ENCODE assay signal across 8 cellular contexts in genomic region chr9:34047864-34048729, GRCh38. TPM values are rescaled to one million over a fixed set of nuclear protein-coding genes. Genes with fewer than 3 reads are reported as not detected.
A peak's percentile ranks its signal among the peaks of the same experiment; 100 is the strongest.
DNase-seq lines count a peak whose midpoint lies in the region; ATAC-seq and TF ChIP-seq lines count a peak whose summit lies in the region.

No MANE protein-coding gene starts in this region.

- H3F3A ChIP-seq in SU-DHL-6 (ENCODE audit: insufficient read depth): no peaks in the 10 kb centered on the region

- H3K27ac Mint-ChIP-seq in Caco-2 (ENCODE audit: unreplicated experiment): peak overlapping the region; percentile 100

- H3K9me3 ChIP-seq in Caco-2 (no peaks in the 10 kb centered on the region), HUES64 (ENCODE audit: insufficient read depth, low read depth, low read length) (no peaks in the 10 kb centered on the region), SU-DHL-6 (ENCODE audit: insufficient read depth, low read length) (no peaks in the 10 kb centered on the region), iPS-18c (ENCODE audit: control insufficient read depth, insufficient read depth, low read length) (no peaks in the 10 kb centered on the region)

- H3K4me1 ChIP-seq in Caco-2 (peaks cover 18% of the 10 kb centered on the region), HUES64 (ENCODE audit: insufficient read depth, low read length) (peaks cover 23% of the 10 kb centered on the region)

- H2AFZ ChIP-seq in SU-DHL-6 (ENCODE audit: low read depth, low read length, severe bottlenecking): no peak overlapping the region

- DNase-seq in Caco-2: peak; percentile 69 to 77
- peak; percentile 56 for DNase-seq in stimulated activated CD4-positive, alpha-beta T cell treated with anti-CD3 and anti-CD28 coated beads, Interleukin-12 subunit alpha, Interleukin-12 subunit beta, amount 100 ng/mL, for 4 hours
- DNase-seq in DMS114 treated with DMSO at 0.1 percent for 48 hours (lab: John Stamatoyannopoulos, UW; ENCODE audit: unreplicated experiment): no peak

- H3K79me2 ChIP-seq in SU-DHL-6 (ENCODE audit: insufficient read depth, low read length): peaks cover 55% of the 10 kb centered on the region

- intact Hi-C loops in Caco-2 (cut with micrococcal nuclease; ENCODE audit: unreplicated experiment): loop anchor here (5.0 kb wide), 1 partner anchor 329 kb away; the partner anchor contains the start of gene MYORG

- H3K4me1 Mint-ChIP-seq in Caco-2 (ENCODE audit: low read depth, unreplicated experiment): peaks cover 17% of the 10 kb centered on the region

- peak overlapping the region; percentile 99 for H3K4me3 ChIP-seq in Caco-2 (ENCODE audit: low read depth, low read length)
- H3K4me3 ChIP-seq in HUES64 (ENCODE audit: low read length): peak overlapping the region; percentile 92
- peak overlapping the region; percentile 67 for H3K4me3 ChIP-seq in SU-DHL-6 (ENCODE audit: insufficient read depth, low read length, poor library complexity, severe bottlenecking)
- peak overlapping the region; percentile 83 for H3K4me3 ChIP-seq in iPS-18c (ENCODE audit: insufficient read depth, low read depth, low read length)

- H3K27ac ChIP-seq in HUES64 (ENCODE audit: low read depth, low read length) (peak overlapping the region; percentile 99), SU-DHL-6 (ENCODE audit: low read depth, low read length) (peak overlapping the region; percentile 85), adipose tissue (ENCODE audit: low read depth, low read length) (peak overlapping the region; percentile 55)

- no peaks in the 10 kb centered on the region for H3K9me2 ChIP-seq in SU-DHL-6 (replicated peaks; ENCODE audit: insufficient read depth, low read length)

- no peak for TF ChIP-seq CTCF in Caco-2 (IDR thresholded peaks at IDR 0.05; ENCODE audit: insufficient read depth in 1 of 2, low read depth in 1 of 2, low read length in 1 of 2, severe bottlenecking in 1 of 2, unreplicated experiment in 1 of 2)
- no peak for TF ChIP-seq CTCF in SU-DHL-6 (IDR thresholded peaks at IDR 0.05; ENCODE audit: insufficient read depth, low read length, poor library complexity, severe bottlenecking)

- no peaks in the 10 kb centered on the region for H3K9me3 Mint-ChIP-seq in Caco-2 (ENCODE audit: unreplicated experiment)

- H3K36me3 ChIP-seq in Caco-2 (ENCODE audit: control insufficient read depth, insufficient read depth, low read length): no peaks in the 10 kb centered on the region
- H3K36me3 ChIP-seq in HUES64 (ENCODE audit: insufficient read depth, low read length): 0 out of 2 replicates have a peak, but pooled peaks cover 6% of the 10 kb centered on the region
- H3K36me3 ChIP-seq in SU-DHL-6 (ENCODE audit: low read length): peaks cover 3% of the 10 kb centered on the region; the same call in 1 of the 2 replicates

- CTCF ChIA-PET in Caco-2 (lab: Charles Lee): interaction anchor here (0.5 to 3.1 kb wide), 3 partner anchors 14 to 25 kb away, joined by 3 to 46 read pairs (median 3); no protein-coding TSS in a partner anchor

- 2% methylated on average over 30 of the region's 30 CpGs for WGBS in HUES64
- 1% methylated on average over 30 of the region's 30 CpGs for WGBS in adipose tissue, 3 donors

- H3K27me3 Mint-ChIP-seq in Caco-2 (ENCODE audit: insufficient read depth, unreplicated experiment): no peaks in the 10 kb centered on the region

- H3K9ac ChIP-seq in HUES64 (ENCODE audit: low read depth, low read length): peak overlapping the region; percentile 99
- peak overlapping the region; percentile 83 for H3K9ac ChIP-seq in SU-DHL-6 (ENCODE audit: low read length)

- H3K27me3 ChIP-seq in Caco-2 (replicated peaks; ENCODE audit: control insufficient read depth, insufficient read depth, low read length): no peaks in the 10 kb centered on the region
- no peaks in the 10 kb centered on the region for H3K27me3 ChIP-seq in HUES64 (ENCODE audit: insufficient read depth, low read length)
- no peaks in the 10 kb centered on the region for H3K27me3 ChIP-seq in SU-DHL-6 (ENCODE audit: low read length)

- peak overlapping the region; percentile 95 for H3K4me2 ChIP-seq in SU-DHL-6 (ENCODE audit: low read depth, low read length, poor library complexity, severe bottlenecking)

- H3K36me3 Mint-ChIP-seq in Caco-2 (ENCODE audit: insufficient read depth, unreplicated experiment): peaks cover 65% of the 10 kb centered on the region

- BruUV-seq in Caco-2 (replicated peaks; lab: Mats Ljungman, UMichigan): TSS peak; percentile 46

- H4K20me1 ChIP-seq in SU-DHL-6 (ENCODE audit: low read depth, low read length): peaks cover 23% of the 10 kb centered on the region; the same call in 1 of the 2 replicates

- POLR2A ChIA-PET in Caco-2 (lab: Charles Lee): interaction anchor here (0.6 to 3.8 kb wide), 15 partner anchors 10 to 1999 kb away, joined by 3 to 68 read pairs (median 3); no protein-coding TSS in a partner anchor

- peak; percentile 29 for ATAC-seq in GM21390 (IDR thresholded peaks at IDR 0.05; ENCODE audit: unreplicated experiment)

- H3K4me3 Mint-ChIP-seq in Caco-2 (ENCODE audit: unreplicated experiment): peak overlapping the region; percentile 100

RNA-seq across cellular contexts. Expression of gene UBAP2, which starts 0.6 kb away (rescaled TPM):
- 87.5 and 96.2 TPM in 2 replicates for total RNA-seq in Caco-2 (2022)
- polyA plus RNA-seq in HUES64 (2013, experiment 1 of 2): 36.5 TPM
- 37.7 TPM for polyA plus RNA-seq in HUES64 (2013, experiment 2 of 2)
- polyA plus RNA-seq in adipose tissue: 1 to 10 TPM; 8.0 to 9.6 (median 9.4) TPM
